26 cellular contexts compared by ENCODE assay signal in genomic region chr10:3689871-3690510, GRCh38.
DNase-seq lines count a peak whose midpoint lies in the region; ATAC-seq and TF ChIP-seq lines count a peak whose summit lies in the region.
"Had no signal": no experiment of that assay in that cellular context is flagged by ENCODE, and none has a peak within 500 bp of the region (broad histone marks: within the 10 kb centered on the region; RNA-seq: fewer than 3 reads in every experiment).

No MANE protein-coding gene starts in this region.

- H3K27me3 ChIP-seq in mesenchymal stem cell (ENCODE audit: control insufficient read depth in 1 of 2, insufficient read depth in 1 of 2, low read length in 2 of 2): no peaks in the 10 kb centered on the region
- H3K27me3 ChIP-seq: ascending aorta, neutrophil, upper lobe of right lung had no signal

- H3K4me3 Mint-ChIP-seq in activated CD4-positive, alpha-beta T cell treated with anti-CD3 and anti-CD28 coated beads for 36 hours: no peak overlapping the region
- H3K4me3 Mint-ChIP-seq in stimulated activated naive CD8-positive, alpha-beta T cell treated with anti-CD3 and anti-CD28 coated beads, Interleukin-15, amount 100 ng/mL, for 72 hours: no peak overlapping the region
- peak overlapping the region; percentile 2 for H3K4me3 Mint-ChIP-seq in type B pancreatic cell
- H3K4me3 Mint-ChIP-seq: activated CD8-positive, alpha-beta memory T cell treated with anti-CD3 and anti-CD28 coated beads, Interleukin-2, amount 10 ng/mL, durations not matched to agents 7 days and 5 days; B cell had no signal

- H2BK5ac ChIP-seq in mesenchymal stem cell (ENCODE audit: low read depth, low read length, poor library complexity, severe bottlenecking): no peak overlapping the region

- no peak overlapping the region for H3K18ac ChIP-seq in mesenchymal stem cell (ENCODE audit: low read depth in 1 of 2, low read length in 2 of 2)

- intact Hi-C loops in activated CD4-positive, alpha-beta T cell treated with anti-CD3 and anti-CD28 coated beads for 36 hours (cut with DNase I, micrococcal nuclease): loop anchor here in 1 of 2 experiments (5.0 kb wide), 1 partner anchor 67 kb away; no protein-coding TSS in a partner anchor

- no peak overlapping the region for H3K14ac ChIP-seq in mesenchymal stem cell (ENCODE audit: low read length in 2 of 2)

- no peak overlapping the region for H3K27ac ChIP-seq in mesenchymal stem cell (ENCODE audit: low read length, poor library complexity, severe bottlenecking)
- H3K27ac ChIP-seq: ascending aorta, neutrophil, upper lobe of right lung had no signal

- H3K4me1 ChIP-seq in mesenchymal stem cell (ENCODE audit: control insufficient read depth, insufficient read depth, low read depth, low read length): no peaks in the 10 kb centered on the region
- H3K4me1 ChIP-seq: ascending aorta, upper lobe of right lung had no signal

- ATAC-seq in activated CD4-positive, alpha-beta T cell treated with anti-CD3 and anti-CD28 coated beads for 36 hours: peak; percentile 89
- peak; percentile 81 for ATAC-seq in stimulated activated naive CD8-positive, alpha-beta T cell treated with anti-CD3 and anti-CD28 coated beads, Interleukin-15, Interleukin-2, amounts not matched to agents 100 U/mL and 50 U/mL, for 24 hours
- no peak for ATAC-seq in stimulated activated naive CD8-positive, alpha-beta T cell treated with anti-CD3 and anti-CD28 coated beads, Interleukin-15, amount 100 ng/mL, for 72 hours
- peak; percentile 43 for ATAC-seq in esophagus mucosa
- ATAC-seq: activated CD8-positive, alpha-beta memory T cell treated with anti-CD3 and anti-CD28 coated beads, Interleukin-2, amount 10 ng/mL, durations not matched to agents 7 days and 5 days; Right ventricle myocardium inferior; upper lobe of right lung had no signal

- no peaks in the 10 kb centered on the region for H3K9me3 ChIP-seq in mesenchymal stem cell (ENCODE audit: control insufficient read depth, low read length)
- H3K9me3 ChIP-seq: ascending aorta, neutrophil, upper lobe of right lung had no signal

- no peak overlapping the region for H4K91ac ChIP-seq in mesenchymal stem cell (ENCODE audit: low read length)

- no peaks in the 10 kb centered on the region for H3K79me1 ChIP-seq in mesenchymal stem cell (replicated peaks; ENCODE audit: low read length, poor library complexity, severe bottlenecking)

- no peaks in the 10 kb centered on the region for H3K36me3 Mint-ChIP-seq in activated CD4-positive, alpha-beta T cell treated with anti-CD3 and anti-CD28 coated beads for 36 hours (ENCODE audit: low read depth)
- H3K36me3 Mint-ChIP-seq in type B pancreatic cell: no peaks in the 10 kb centered on the region
- H3K36me3 Mint-ChIP-seq: activated CD8-positive, alpha-beta memory T cell treated with anti-CD3 and anti-CD28 coated beads, Interleukin-2, amount 10 ng/mL, durations not matched to agents 7 days and 5 days had no signal

- POLR2A ChIA-PET in activated CD4-positive, alpha-beta T cell treated with anti-CD3 and anti-CD28 coated beads for 36 hours (lab: Charles Lee): no interaction called here

- peak; percentile 46 for DNase-seq in activated CD4-positive, alpha-beta T cell treated with anti-CD3 and anti-CD28 coated beads for 36 hours
- DNase-seq in activated CD4-positive, alpha-beta T cell treated with anti-CD3 and anti-CD28 coated beads for 48 hours: no peak
- DNase-seq in stimulated activated naive CD8-positive, alpha-beta T cell treated with anti-CD3 and anti-CD28 coated beads, Interleukin-15, Interleukin-2, amounts not matched to agents 100 U/mL and 50 U/mL, for 24 hours: peak; percentile 17
- DNase-seq in stimulated activated naive CD8-positive, alpha-beta T cell treated with anti-CD3 and anti-CD28 coated beads, Interleukin-15, amount 100 ng/mL, for 72 hours: no peak
- DNase-seq in type B pancreatic cell (ENCODE audit: extremely low spot score, unreplicated experiment) (no peak), AG08396 (ENCODE audit: low spot score) (no peak), mesenchymal stem cell (no peak)
- DNase-seq: activated CD4-positive, CD25-positive, alpha-beta regulatory T cell; activated CD8-positive, alpha-beta memory T cell treated with anti-CD3 and anti-CD28 coated beads, Interleukin-2, amount 10 ng/mL, durations not matched to agents 7 days and 5 days; activated gamma-delta T cell treated with Interleukin-2 at 50 U/mL for 16 hours; cerebellar nuclear complex; DMS79; hippocampal formation; KG1; MV-4-11; NCI-H1694; NCI-H2227 treated with DMSO at 0.1 percent for 48 hours; NCI-H774; small intestine; SW 1271; upper lobe of right lung had no signal

- H3K4me2 ChIP-seq in mesenchymal stem cell (ENCODE audit: low read length, poor library complexity, severe bottlenecking): no peak overlapping the region

- no peaks in the 10 kb centered on the region for H3K9me3 Mint-ChIP-seq in activated CD4-positive, alpha-beta T cell treated with anti-CD3 and anti-CD28 coated beads for 36 hours (ENCODE audit: low read depth)
- H3K9me3 Mint-ChIP-seq in stimulated activated naive CD8-positive, alpha-beta T cell treated with anti-CD3 and anti-CD28 coated beads, Interleukin-15, amount 100 ng/mL, for 72 hours: peaks cover 2 to 7% of the 10 kb centered on the region in 2 donors
- peaks cover 6% of the 10 kb centered on the region for H3K9me3 Mint-ChIP-seq in type B pancreatic cell

- H3K27me3 Mint-ChIP-seq in activated CD4-positive, alpha-beta T cell treated with anti-CD3 and anti-CD28 coated beads for 36 hours: no peaks in the 10 kb centered on the region
- no peaks in the 10 kb centered on the region for H3K27me3 Mint-ChIP-seq in stimulated activated naive CD8-positive, alpha-beta T cell treated with anti-CD3 and anti-CD28 coated beads, Interleukin-15, amount 100 ng/mL, for 72 hours
- peaks cover 4% of the 10 kb centered on the region for H3K27me3 Mint-ChIP-seq in type B pancreatic cell
- H3K27me3 Mint-ChIP-seq: activated CD8-positive, alpha-beta memory T cell treated with anti-CD3 and anti-CD28 coated beads, Interleukin-2, amount 10 ng/mL, durations not matched to agents 7 days and 5 days; B cell had no signal

- H2BK15ac ChIP-seq in mesenchymal stem cell (ENCODE audit: low read depth, poor library complexity, severe bottlenecking): no peak overlapping the region

- no peaks in the 10 kb centered on the region for H3K36me3 ChIP-seq in mesenchymal stem cell (ENCODE audit: control insufficient read depth in 1 of 2, insufficient read depth in 2 of 2, low read depth in 1 of 2, low read length in 2 of 2)
- H3K36me3 ChIP-seq: ascending aorta, neutrophil, upper lobe of right lung had no signal

- CTCF ChIA-PET in activated CD4-positive, alpha-beta T cell treated with anti-CD3 and anti-CD28 coated beads for 36 hours (lab: Charles Lee): interaction anchor here (0.6 to 0.9 kb wide), 2 partner anchors 10 to 497 kb away, joined by 3 to 4 read pairs; no protein-coding TSS in a partner anchor

- no peak overlapping the region for H3K4me3 ChIP-seq in mesenchymal stem cell (ENCODE audit: insufficient read depth in 1 of 2, low read depth in 1 of 2, low read length in 2 of 2)
- H3K4me3 ChIP-seq: ascending aorta, upper lobe of right lung had no signal

- no peak overlapping the region for H3K23ac ChIP-seq in mesenchymal stem cell (ENCODE audit: low read length in 2 of 2)

- H3K4ac ChIP-seq in mesenchymal stem cell (ENCODE audit: low read depth in 1 of 2, low read length in 2 of 2): no peak overlapping the region

- H3K9ac ChIP-seq in mesenchymal stem cell (ENCODE audit: low read length): no peak overlapping the region

- no peak for TF ChIP-seq CTCF in type B pancreatic cell (conservative IDR thresholded peaks at IDR 0.05)

- H2AFZ ChIP-seq in mesenchymal stem cell (ENCODE audit: low read depth, low read length): no peak overlapping the region

- H4K8ac ChIP-seq in mesenchymal stem cell (ENCODE audit: low read length): no peak overlapping the region

- H2BK12ac ChIP-seq in mesenchymal stem cell (ENCODE audit: low read length in 2 of 2): no peak overlapping the region

- H2AK5ac ChIP-seq in mesenchymal stem cell (ENCODE audit: low read length, severe bottlenecking): no peak overlapping the region

- WGBS in mesenchymal stem cell: 83% methylated on average over 4 of the region's 5 CpGs

- H3K4me1 Mint-ChIP-seq in activated CD4-positive, alpha-beta T cell treated with anti-CD3 and anti-CD28 coated beads for 36 hours: peaks cover 24% of the 10 kb centered on the region
- H3K4me1 Mint-ChIP-seq in stimulated activated naive CD8-positive, alpha-beta T cell treated with anti-CD3 and anti-CD28 coated beads, Interleukin-15, amount 100 ng/mL, for 72 hours: peaks cover 12% of the 10 kb centered on the region
- H3K4me1 Mint-ChIP-seq in type B pancreatic cell (ENCODE audit: unreplicated experiment): peaks cover 29% of the 10 kb centered on the region
- H3K4me1 Mint-ChIP-seq: B cell had no signal

- H3K27ac Mint-ChIP-seq in activated CD4-positive, alpha-beta T cell treated with anti-CD3 and anti-CD28 coated beads for 36 hours: peak overlapping the region; percentile 86
- peak overlapping the region in 1 of 2 donors; percentile 77 for H3K27ac Mint-ChIP-seq in stimulated activated naive CD8-positive, alpha-beta T cell treated with anti-CD3 and anti-CD28 coated beads, Interleukin-15, amount 100 ng/mL, for 72 hours
- H3K27ac Mint-ChIP-seq in type B pancreatic cell: peak overlapping the region; percentile 64
- H3K27ac Mint-ChIP-seq: activated CD8-positive, alpha-beta memory T cell treated with anti-CD3 and anti-CD28 coated beads, Interleukin-2, amount 10 ng/mL, durations not matched to agents 7 days and 5 days; B cell had no signal

- no peak overlapping the region for H2BK120ac ChIP-seq in mesenchymal stem cell (ENCODE audit: low read depth, low read length)

Comparison
In these comparisons a context has a peak if more than half of its experiments do, and no peak if none do; other contexts are left out.
1. DNase-seq: peak in activated CD4-positive, alpha-beta T cell treated with anti-CD3 and anti-CD28 coated beads for 36 hours (single experiment) and stimulated activated naive CD8-positive, alpha-beta T cell treated with anti-CD3 and anti-CD28 coated beads, Interleukin-15, Interleukin-2, amounts not matched to agents 100 U/mL and 50 U/mL, for 24 hours (single experiment); none in activated CD4-positive, alpha-beta T cell treated with anti-CD3 and anti-CD28 coated beads for 48 hours (single experiment), stimulated activated naive CD8-positive, alpha-beta T cell treated with anti-CD3 and anti-CD28 coated beads, Interleukin-15, amount 100 ng/mL, for 72 hours (0 of 2), type B pancreatic cell (single experiment), AG08396 (single experiment) and mesenchymal stem cell (single experiment).